Comparison of ENCODE assay signal across 7 cellular contexts in the genomic region with DNA sequence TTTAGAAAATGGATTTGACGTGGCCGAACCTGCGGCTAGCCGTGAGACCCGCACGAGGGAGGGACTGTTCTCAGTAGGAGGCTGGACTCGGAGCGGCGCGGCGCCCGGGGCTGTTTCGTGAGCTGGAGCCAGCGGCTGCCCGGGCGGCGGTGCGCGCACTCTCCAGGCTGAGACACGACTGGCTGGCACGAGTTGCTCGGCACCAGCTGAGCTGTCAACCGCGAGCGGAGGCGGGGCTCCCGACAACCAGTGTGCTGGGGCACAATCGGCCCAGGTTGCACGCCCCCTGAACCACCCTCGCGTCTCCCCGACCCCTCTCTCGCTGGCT. TPM values are rescaled to one million over a fixed set of nuclear protein-coding genes. Genes with fewer than 3 reads are reported as not detected.
A peak's percentile ranks its signal among the peaks of the same experiment; 100 is the strongest.
DNase-seq lines count a peak whose midpoint lies in the region; ATAC-seq lines count a peak whose summit lies in the region.
"Not testable (repeated sequence)": the region's sequence is repeated elsewhere in the genome, so short reads cannot be mapped to it uniquely, and the experiment has no call there.

No MANE protein-coding gene starts in this region.

- CTCF ChIA-PET in activated CD4-positive, alpha-beta T cell treated with anti-CD3 and anti-CD28 coated beads for 36 hours (lab: Charles Lee): not testable (repeated sequence)

- H4K91ac ChIP-seq in mesenchymal stem cell (ENCODE audit: low read length): not testable (repeated sequence)

- H3K23ac ChIP-seq in mesenchymal stem cell (ENCODE audit: low read length in 2 of 2): not testable (repeated sequence)

- H3K27me3 ChIP-seq in mesenchymal stem cell (ENCODE audit: control insufficient read depth in 1 of 2, insufficient read depth in 1 of 2, low read length in 2 of 2): not testable (repeated sequence)

- ATAC-seq in GM18867 (IDR thresholded peaks at IDR 0.05; ENCODE audit: unreplicated experiment): peak; percentile 58
- ATAC-seq in HG02798 (IDR thresholded peaks at IDR 0.05; ENCODE audit: poor library complexity, unreplicated experiment): peak; percentile 58
- peak; percentile 89 for ATAC-seq in activated CD4-positive, alpha-beta T cell treated with anti-CD3 and anti-CD28 coated beads for 36 hours
- ATAC-seq in esophagus mucosa: peak; percentile 93
- peak; percentile 97 for ATAC-seq in sciatic nerve

- not testable (repeated sequence) for H2BK120ac ChIP-seq in mesenchymal stem cell (ENCODE audit: low read depth, low read length)

- not testable (repeated sequence) for H3K4me1 ChIP-seq in mesenchymal stem cell (ENCODE audit: control insufficient read depth, insufficient read depth, low read depth, low read length)

- not testable (repeated sequence) for H4K8ac ChIP-seq in mesenchymal stem cell (ENCODE audit: low read length)

- H3K9me3 ChIP-seq in mesenchymal stem cell (ENCODE audit: control insufficient read depth, low read length): not testable (repeated sequence)

- POLR2A ChIA-PET in activated CD4-positive, alpha-beta T cell treated with anti-CD3 and anti-CD28 coated beads for 36 hours (lab: Charles Lee): not testable (repeated sequence)

- H3K27ac Mint-ChIP-seq in activated CD4-positive, alpha-beta T cell treated with anti-CD3 and anti-CD28 coated beads for 36 hours: peak overlapping the region; percentile 69
- not testable (repeated sequence) for H3K27ac Mint-ChIP-seq in activated naive CD8-positive, alpha-beta T cell

- DNase-seq in activated CD4-positive, alpha-beta T cell treated with anti-CD3 and anti-CD28 coated beads for 36 hours: peak; percentile 37
- DNase-seq in mesenchymal stem cell; sciatic nerve (ENCODE audit: low spot score): not testable (repeated sequence)

- not testable (repeated sequence) for H3K9me3 Mint-ChIP-seq in activated CD4-positive, alpha-beta T cell treated with anti-CD3 and anti-CD28 coated beads for 36 hours (ENCODE audit: low read depth); activated naive CD8-positive, alpha-beta T cell (ENCODE audit: low read depth)

- intact Hi-C loops in activated CD4-positive, alpha-beta T cell treated with anti-CD3 and anti-CD28 coated beads for 36 hours (cut with DNase I, micrococcal nuclease); sciatic nerve (cut with DNase I): not testable (repeated sequence)

- H3K27ac ChIP-seq in mesenchymal stem cell (ENCODE audit: low read length, poor library complexity, severe bottlenecking): not testable (repeated sequence)

- H2BK15ac ChIP-seq in mesenchymal stem cell (ENCODE audit: low read depth, poor library complexity, severe bottlenecking): not testable (repeated sequence)

- H3K9ac ChIP-seq in mesenchymal stem cell (ENCODE audit: low read length): not testable (repeated sequence)

- H3K27me3 Mint-ChIP-seq in activated CD4-positive, alpha-beta T cell treated with anti-CD3 and anti-CD28 coated beads for 36 hours; activated naive CD8-positive, alpha-beta T cell: not testable (repeated sequence)

- peak overlapping the region; percentile 75 for H3K4me3 Mint-ChIP-seq in activated CD4-positive, alpha-beta T cell treated with anti-CD3 and anti-CD28 coated beads for 36 hours
- H3K4me3 Mint-ChIP-seq in activated naive CD8-positive, alpha-beta T cell: peak overlapping the region; percentile 72

- not testable (repeated sequence) for H3K14ac ChIP-seq in mesenchymal stem cell (ENCODE audit: low read length in 2 of 2)

- not testable (repeated sequence) for H3K36me3 ChIP-seq in mesenchymal stem cell (ENCODE audit: control insufficient read depth in 1 of 2, insufficient read depth in 2 of 2, low read depth in 1 of 2, low read length in 2 of 2)

- H2BK5ac ChIP-seq in mesenchymal stem cell (ENCODE audit: low read depth, low read length, poor library complexity, severe bottlenecking): not testable (repeated sequence)

- not testable (repeated sequence) for H3K4me1 Mint-ChIP-seq in activated CD4-positive, alpha-beta T cell treated with anti-CD3 and anti-CD28 coated beads for 36 hours; activated naive CD8-positive, alpha-beta T cell (ENCODE audit: low read depth)

- H3K36me3 Mint-ChIP-seq in activated CD4-positive, alpha-beta T cell treated with anti-CD3 and anti-CD28 coated beads for 36 hours (ENCODE audit: low read depth); activated naive CD8-positive, alpha-beta T cell: not testable (repeated sequence)

- not testable (repeated sequence) for H2BK12ac ChIP-seq in mesenchymal stem cell (ENCODE audit: low read length in 2 of 2)

- H3K4me3 ChIP-seq in mesenchymal stem cell (ENCODE audit: insufficient read depth in 1 of 2, low read depth in 1 of 2, low read length in 2 of 2): peak overlapping the region in 1 of 2 experiments; percentile 62

- H3K4me2 ChIP-seq in mesenchymal stem cell (ENCODE audit: low read length, poor library complexity, severe bottlenecking): peak overlapping the region; percentile 63

- not testable (repeated sequence) for H3K18ac ChIP-seq in mesenchymal stem cell (ENCODE audit: low read depth in 1 of 2, low read length in 2 of 2)

- H2AFZ ChIP-seq in mesenchymal stem cell (ENCODE audit: low read depth, low read length): not testable (repeated sequence)

- not testable (repeated sequence) for H3K79me1 ChIP-seq in mesenchymal stem cell (replicated peaks; ENCODE audit: low read length, poor library complexity, severe bottlenecking)

- H3K4ac ChIP-seq in mesenchymal stem cell (ENCODE audit: low read depth in 1 of 2, low read length in 2 of 2): not testable (repeated sequence)

- H2AK5ac ChIP-seq in mesenchymal stem cell (ENCODE audit: low read length, severe bottlenecking): not testable (repeated sequence)

- WGBS in mesenchymal stem cell: no CpG with 5 or more reads among the region's 33 CpGs

RNA-seq across cellular contexts. Expression of gene NBPF26, which starts 58.5 kb away (rescaled TPM):
- 10 to 100 TPM; 10.3 to 14.2 TPM for total RNA-seq in activated CD4-positive, alpha-beta T cell treated with anti-CD3 and anti-CD28 coated beads for 36 hours
- 22.2 TPM for total RNA-seq in esophagus mucosa
- 5.4 TPM for polyA plus RNA-seq in mesenchymal stem cell (2013, experiment 1 of 2)
- 4.8 TPM for polyA plus RNA-seq in mesenchymal stem cell (2013, experiment 2 of 2)
- 59.3 TPM for total RNA-seq in sciatic nerve
